Comparison of ENCODE assay signal across 8 cellular contexts in genomic region chr11:130071211-130071712, GRCh38. TPM values are rescaled to one million over a fixed set of nuclear protein-coding genes. Genes with fewer than 3 reads are reported as not detected.
DNase-seq lines count a peak whose midpoint lies in the region; ATAC-seq and TF ChIP-seq lines count a peak whose summit lies in the region.

No MANE protein-coding gene starts in this region.

- H3K79me2 ChIP-seq in OCI-LY1 (ENCODE audit: insufficient read depth, low read length), result peaks cover 53% of the 10 kb centered on the region

- ATAC-seq in naive thymus-derived CD4-positive, alpha-beta T cell, result no peak
- ATAC-seq in HG03280 (IDR thresholded peaks at IDR 0.05; ENCODE audit: unreplicated experiment), result no peak

- H3K9me3 Mint-ChIP-seq in dendritic cell treated with granulocyte-macrophage colony-stimulating factor and Interleukin-4, amounts not matched to agents 40 ng/mL and 50 ng/mL, for 4 days, result no peaks in the 10 kb centered on the region
- H3K9me3 Mint-ChIP-seq in naive thymus-derived CD4-positive, alpha-beta T cell, result peaks cover 0 to 4% (median 0%) of the 10 kb centered on the region in 11 donors

- DNase-seq in NCI-H2171 treated with DMSO at 0.1 percent for 48 hours (lab: John Stamatoyannopoulos, UW) (peak; percentile 4), NCI-H2171 (lab: John Stamatoyannopoulos, UW) (no peak), NCI-H146 (lab: John Stamatoyannopoulos, UW) (no peak)
- peak in 1 of 9 donors; percentile 1 for DNase-seq in naive thymus-derived CD4-positive, alpha-beta T cell
- DNase-seq in stimulated activated CD4-positive, alpha-beta T cell treated with anti-CD3 and anti-CD28 coated beads, Interleukin-1b, Interleukin-23, amount 100 ng/mL, for 48 hours, result no peak

- H3K27me3 Mint-ChIP-seq in dendritic cell treated with granulocyte-macrophage colony-stimulating factor and Interleukin-4, amounts not matched to agents 40 ng/mL and 50 ng/mL, for 4 days, result no peaks in the 10 kb centered on the region
- H3K27me3 Mint-ChIP-seq in naive thymus-derived CD4-positive, alpha-beta T cell, result peaks cover 0 to 23% (median 0%) of the 10 kb centered on the region in 5 donors

- H2AFZ ChIP-seq in OCI-LY1 (ENCODE audit: low read length), result no peak overlapping the region

- no peaks in the 10 kb centered on the region for H3K27me3 ChIP-seq in OCI-LY1 (ENCODE audit: insufficient read depth, low read length)
- H3K27me3 ChIP-seq in naive thymus-derived CD4-positive, alpha-beta T cell (ENCODE audit: control insufficient read depth in 2 of 2, insufficient read depth in 2 of 2, low read length in 2 of 2), result peaks cover 0 to 3% of the 10 kb centered on the region in 2 donors

- no peaks in the 10 kb centered on the region for H3F3A ChIP-seq in OCI-LY1 (ENCODE audit: insufficient read depth, low read length)

- peak overlapping the region; percentile 95 for H3K27ac Mint-ChIP-seq in dendritic cell treated with granulocyte-macrophage colony-stimulating factor and Interleukin-4, amounts not matched to agents 40 ng/mL and 50 ng/mL, for 4 days
- peak overlapping the region in 7 of 9 donors; percentile 30 to 84 (median 76) for H3K27ac Mint-ChIP-seq in naive thymus-derived CD4-positive, alpha-beta T cell

- H4K20me1 ChIP-seq in OCI-LY1 (ENCODE audit: insufficient read depth, low read length), result no peaks in the 10 kb centered on the region

- no peaks in the 10 kb centered on the region for H3K36me3 ChIP-seq in OCI-LY1 (ENCODE audit: insufficient read depth, low read length)
- H3K36me3 ChIP-seq in naive thymus-derived CD4-positive, alpha-beta T cell (ENCODE audit: control insufficient read depth in 2 of 3, insufficient read depth in 3 of 3, low read length in 3 of 3), result peaks cover 0 to 8% (median 0%) of the 10 kb centered on the region in 3 experiments

- H3K4me1 ChIP-seq in OCI-LY1 (ENCODE audit: insufficient read depth, low read length, severe bottlenecking), result peaks cover 27% of the 10 kb centered on the region
- peaks cover 3 to 5% of the 10 kb centered on the region in 2 donors for H3K4me1 ChIP-seq in naive thymus-derived CD4-positive, alpha-beta T cell (ENCODE audit: control insufficient read depth in 2 of 2, insufficient read depth in 2 of 2, low read length in 2 of 2)

- POLR2A ChIA-PET in naive thymus-derived CD4-positive, alpha-beta T cell (lab: Charles Lee), result interaction anchor here (2.9 kb wide), 1 partner anchor 69 kb away, joined by 55 read pairs; the partner anchor contains the start of gene PRDM10

- no peak for TF ChIP-seq CTCF in OCI-LY1 (IDR thresholded peaks at IDR 0.05; ENCODE audit: low read length)

- no peaks in the 10 kb centered on the region for H3K9me2 ChIP-seq in OCI-LY1 (ENCODE audit: low read depth, low read length)

- H3K4me1 Mint-ChIP-seq in dendritic cell treated with granulocyte-macrophage colony-stimulating factor and Interleukin-4, amounts not matched to agents 40 ng/mL and 50 ng/mL, for 4 days (ENCODE audit: low read depth), result peaks cover 47% of the 10 kb centered on the region
- peaks cover 19 to 40% (median 21%) of the 10 kb centered on the region in 7 donors for H3K4me1 Mint-ChIP-seq in naive thymus-derived CD4-positive, alpha-beta T cell

- peak overlapping the region; percentile 63 for H3K9ac ChIP-seq in OCI-LY1 (ENCODE audit: low read length)

- H3K9me3 ChIP-seq in OCI-LY1 (ENCODE audit: low read length), result no peaks in the 10 kb centered on the region
- no peaks in the 10 kb centered on the region for H3K9me3 ChIP-seq in naive thymus-derived CD4-positive, alpha-beta T cell (ENCODE audit: control insufficient read depth in 2 of 3, low read length in 3 of 3)

- peak overlapping the region; percentile 71 for H3K4me3 ChIP-seq in OCI-LY1 (ENCODE audit: low read depth, low read length, poor library complexity, severe bottlenecking)
- H3K4me3 ChIP-seq in naive thymus-derived CD4-positive, alpha-beta T cell (ENCODE audit: low read length), result no peak overlapping the region

- peak overlapping the region; percentile 79 for H3K4me3 Mint-ChIP-seq in dendritic cell treated with granulocyte-macrophage colony-stimulating factor and Interleukin-4, amounts not matched to agents 40 ng/mL and 50 ng/mL, for 4 days
- H3K4me3 Mint-ChIP-seq in naive thymus-derived CD4-positive, alpha-beta T cell, result peak overlapping the region; percentile 74 to 93 (median 88)

- intact Hi-C loops in dendritic cell treated with granulocyte-macrophage colony-stimulating factor and Interleukin-4, amounts not matched to agents 40 ng/mL and 50 ng/mL, for 4 days (cut with micrococcal nuclease), result loop anchor here (5.0 kb wide), 1 partner anchor 51 kb away; no protein-coding TSS in a partner anchor
- intact Hi-C loops in naive thymus-derived CD4-positive, alpha-beta T cell (cut with micrococcal nuclease), result loop anchor here in 1 of 2 donors (5.0 kb wide), 1 partner anchor 794 kb away; no protein-coding TSS in a partner anchor

- peak overlapping the region; percentile 51 for H3K27ac ChIP-seq in OCI-LY1 (ENCODE audit: low read depth, low read length, poor library complexity, severe bottlenecking)
- H3K27ac ChIP-seq in naive thymus-derived CD4-positive, alpha-beta T cell (ENCODE audit: low read depth, low read length), result no peak overlapping the region

- H3K4me2 ChIP-seq in OCI-LY1 (ENCODE audit: low read length), result peak overlapping the region; percentile 92

- CTCF ChIA-PET in naive thymus-derived CD4-positive, alpha-beta T cell (lab: Charles Lee), result interaction anchor here (0.9 to 2.2 kb wide), 5 partner anchors 52 to 150 kb away, joined by 3 to 8 read pairs (median 5); partner anchors contain the start of gene PRDM10

- H3K36me3 Mint-ChIP-seq in dendritic cell treated with granulocyte-macrophage colony-stimulating factor and Interleukin-4, amounts not matched to agents 40 ng/mL and 50 ng/mL, for 4 days (ENCODE audit: low read depth), result peaks cover 28% of the 10 kb centered on the region
- peaks cover 0 to 6% (median 0%) of the 10 kb centered on the region in 5 donors for H3K36me3 Mint-ChIP-seq in naive thymus-derived CD4-positive, alpha-beta T cell

RNA-seq across cellular contexts. Expression of gene APLP2, which starts 1.6 kb away (rescaled TPM):
- total RNA-seq in naive thymus-derived CD4-positive, alpha-beta T cell, result 100 to 1,000 TPM in 1 of 5 experiments, 10 to 100 TPM in 4; 26.6 to 172 (median 51.5) TPM
- 10 to 100 TPM; 33.2 to 43.0 TPM for polyA plus RNA-seq in naive thymus-derived CD4-positive, alpha-beta T cell
